ENCODE assay signal across 30 cellular contexts in genomic region chr1:161482610-161483009, GRCh38. TPM values are rescaled to one million over a fixed set of nuclear protein-coding genes. Genes with fewer than 3 reads are reported as not detected.
"Had no signal": no experiment of that assay in that cellular context is flagged by ENCODE, and none has a peak within 500 bp of the region (broad histone marks: within the 10 kb centered on the region; RNA-seq: fewer than 3 reads in every experiment).

No MANE protein-coding gene starts in this region.

- H3K27me3 ChIP-seq: ovary, right atrium auricular region, right lobe of liver, uterus had no signal

- H3K36me3 ChIP-seq: left lung, lower lobe of right lung, ovary, right atrium auricular region, right lobe of liver, tibial nerve, uterus had no signal

- DNase-seq: hippocampal formation; immature natural killer cell; kidney; left colon; left lung; lower lobe of right lung; midbrain; mucosa of descending colon; naive thymus-derived CD4-positive, alpha-beta T cell; ovary; right lobe of liver; stimulated activated CD4-positive, alpha-beta T cell treated with anti-CD3 and anti-CD28 coated beads, Interleukin-1b, Interleukin-23, amount 100 ng/mL, for 48 hours; stimulated activated CD4-positive, alpha-beta T cell treated with anti-CD3 and anti-CD28 coated beads, Interleukin-2, amount 100 ng/mL, for 48 hours; stimulated activated CD4-positive, alpha-beta T cell treated with anti-CD3 and anti-CD28 coated beads, Interleukin-4, amount 100 ng/mL, for 4 hours; stimulated activated CD8-positive, alpha-beta memory T cell treated with anti-CD3 and anti-CD28 coated beads, Interleukin-4, amount 100 ng/mL, for 48 hours; stimulated activated naive CD4-positive, alpha-beta T cell treated with Interleukin-2 at 50 U/mL for 16 hours; stimulated activated naive CD8-positive, alpha-beta T cell treated with anti-CD3 and anti-CD28 coated beads, Interleukin-15, amount 100 ng/mL, for 72 hours; substantia nigra; uterus had no signal

- H3K4me3 Mint-ChIP-seq: immature natural killer cell; naive thymus-derived CD4-positive, alpha-beta T cell; natural killer cell treated with Interleukin-12 subunit alpha and Interleukin-12 subunit beta and Interleukin-15 and Interleukin-18, amount 100 ng/mL, for 72 hours; stimulated activated memory B cell treated with anti-CD40 and anti-IgM and Interleukin-4, amounts not matched to agents 10 μg/mL and 1 μg/mL and 100 μg/mL, for 72 hours; stimulated activated naive CD8-positive, alpha-beta T cell treated with anti-CD3 and anti-CD28 coated beads, Interleukin-15, amount 100 ng/mL, for 72 hours; type B pancreatic cell had no signal

- H3K4me2 ChIP-seq: smooth muscle cell had no signal

- H3K27ac Mint-ChIP-seq: naive thymus-derived CD4-positive, alpha-beta T cell; natural killer cell treated with Interleukin-12 subunit alpha and Interleukin-12 subunit beta and Interleukin-15 and Interleukin-18, amount 100 ng/mL, for 72 hours; progenitor cell of endocrine pancreas; stimulated activated memory B cell treated with anti-CD40 and anti-IgM and Interleukin-4, amounts not matched to agents 10 μg/mL and 1 μg/mL and 100 μg/mL, for 72 hours; stimulated activated naive CD8-positive, alpha-beta T cell treated with anti-CD3 and anti-CD28 coated beads, Interleukin-15, amount 100 ng/mL, for 72 hours; type B pancreatic cell had no signal

- H3K9me3 ChIP-seq: left lung, lower lobe of right lung, mucosa of descending colon, right atrium auricular region, right lobe of liver, tibial nerve, uterus had no signal

- H3K4me3 ChIP-seq: left lung, lower lobe of right lung, mucosa of descending colon, ovary, right atrium auricular region, right lobe of liver, smooth muscle cell, tibial nerve, uterus had no signal

- H3K9me3 Mint-ChIP-seq: immature natural killer cell; natural killer cell treated with Interleukin-12 subunit alpha and Interleukin-12 subunit beta and Interleukin-15 and Interleukin-18, amount 100 ng/mL, for 72 hours; stimulated activated memory B cell treated with anti-CD40 and anti-IgM and Interleukin-4, amounts not matched to agents 10 μg/mL and 1 μg/mL and 100 μg/mL, for 72 hours; stimulated activated naive CD8-positive, alpha-beta T cell treated with anti-CD3 and anti-CD28 coated beads, Interleukin-15, amount 100 ng/mL, for 72 hours; type B pancreatic cell had no signal

- H3K4me1 Mint-ChIP-seq: stimulated activated memory B cell treated with anti-CD40 and anti-IgM and Interleukin-4, amounts not matched to agents 10 μg/mL and 1 μg/mL and 100 μg/mL, for 72 hours; stimulated activated naive CD8-positive, alpha-beta T cell treated with anti-CD3 and anti-CD28 coated beads, Interleukin-15, amount 100 ng/mL, for 72 hours had no signal

- FAIRE-seq: islet of Langerhans, kidney had no signal

- H3K4me1 ChIP-seq: right lobe of liver, uterus had no signal

- ATAC-seq: left colon; left lung; lower lobe of right lung; mucosa of descending colon; naive thymus-derived CD4-positive, alpha-beta T cell; natural killer cell treated with Interleukin-12 subunit alpha and Interleukin-12 subunit beta and Interleukin-15 and Interleukin-18, amount 100 ng/mL, for 72 hours; right lobe of liver; stimulated activated memory B cell treated with anti-CD40 and anti-IgM and Interleukin-4, amounts not matched to agents 10 μg/mL and 1 μg/mL and 100 μg/mL, for 72 hours; stimulated activated naive CD8-positive, alpha-beta T cell treated with anti-CD3 and anti-CD28 coated beads, Interleukin-15, amount 100 ng/mL, for 72 hours had no signal

- H3K36me3 Mint-ChIP-seq: immature natural killer cell; naive thymus-derived CD4-positive, alpha-beta T cell; natural killer cell treated with Interleukin-12 subunit alpha and Interleukin-12 subunit beta and Interleukin-15 and Interleukin-18, amount 100 ng/mL, for 72 hours; stimulated activated memory B cell treated with anti-CD40 and anti-IgM and Interleukin-4, amounts not matched to agents 10 μg/mL and 1 μg/mL and 100 μg/mL, for 72 hours; type B pancreatic cell had no signal

- H3K27me3 Mint-ChIP-seq: stimulated activated memory B cell treated with anti-CD40 and anti-IgM and Interleukin-4, amounts not matched to agents 10 μg/mL and 1 μg/mL and 100 μg/mL, for 72 hours had no signal

- H3K27ac ChIP-seq: left lung, lower lobe of right lung, ovary, right atrium auricular region, right lobe of liver, tibial nerve, uterus had no signal

RNA-seq across cellular contexts. Expression of gene FCGR2A, which starts 22.6 kb away (rescaled TPM):
- total RNA-seq: myocyte, progenitor cell of endocrine pancreas, pulmonary artery endothelial cell, smooth muscle cell had no signal
- polyA plus RNA-seq: neural cell had no signal

RNA-seq across cellular contexts. Expression of gene HSPA6, which starts 41.7 kb away (rescaled TPM):
- total RNA-seq: myocyte, progenitor cell of endocrine pancreas had no signal
- polyA plus RNA-seq: naive thymus-derived CD4-positive, alpha-beta T cell had no signal
